Comparison of ENCODE assay signal across 28 cellular contexts in the genomic region with DNA sequence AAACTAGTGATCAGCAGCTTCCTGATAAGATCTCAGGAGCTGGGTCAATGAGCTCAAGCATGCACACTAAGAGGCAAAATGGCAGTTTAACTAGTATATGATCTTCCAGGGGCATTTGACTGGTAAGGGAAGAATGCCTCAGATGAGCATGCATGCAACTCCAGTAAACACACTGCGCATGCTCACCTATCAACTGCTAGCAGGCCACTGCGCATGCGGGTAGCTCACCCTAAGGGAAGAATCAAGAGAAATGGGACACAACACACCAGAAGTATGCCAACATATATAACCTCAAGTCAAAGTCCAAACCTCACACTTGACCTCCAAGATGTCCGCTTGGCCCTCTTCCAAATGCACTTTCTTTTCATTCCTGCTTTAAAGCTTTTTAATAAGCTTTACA.
"Had no signal": no experiment of that assay in that cellular context is flagged by ENCODE, and none has a peak within 500 bp of the region (broad histone marks: within the 10 kb centered on the region; RNA-seq: fewer than 3 reads in every experiment).

No MANE protein-coding gene starts in this region.

- H3K36me3 Mint-ChIP-seq: mesothelial cell of epicardium, naive B cell had no signal

- H3K4me1 ChIP-seq: colonic mucosa, esophagus squamous epithelium, gastrocnemius medialis, left lung, lower lobe of right lung had no signal

- H3K27ac ChIP-seq: colonic mucosa, epithelial cell of prostate, esophagus squamous epithelium, gastrocnemius medialis, heart right ventricle, left lung, lower lobe of right lung had no signal

- H3K36me3 ChIP-seq: colonic mucosa, esophagus squamous epithelium, gastrocnemius medialis, heart right ventricle, left lung, lower lobe of right lung had no signal

- H3K4me3 ChIP-seq: colonic mucosa, esophagus squamous epithelium, gastrocnemius medialis, heart right ventricle, left lung, lower lobe of right lung, mucosa of descending colon had no signal

- H3K9me3 ChIP-seq: colonic mucosa, esophagus squamous epithelium, gastrocnemius medialis, lower lobe of right lung, mucosa of descending colon had no signal

- H3K4me3 Mint-ChIP-seq: dendritic cell treated with granulocyte-macrophage colony-stimulating factor and Interleukin-4, amounts not matched to agents 40 ng/mL and 50 ng/mL, for 4 days; effector memory CD8-positive, alpha-beta T cell; endodermal cell; mesothelial cell of epicardium; naive B cell had no signal

- H3K27ac Mint-ChIP-seq: dendritic cell treated with granulocyte-macrophage colony-stimulating factor and Interleukin-4, amounts not matched to agents 40 ng/mL and 50 ng/mL, for 4 days; effector memory CD8-positive, alpha-beta T cell; endodermal cell; mesothelial cell of epicardium; naive B cell had no signal

- H3K27me3 ChIP-seq: colonic mucosa, esophagus squamous epithelium, gastrocnemius medialis, heart right ventricle, left lung had no signal

- H3K4me1 Mint-ChIP-seq: endodermal cell, naive B cell had no signal

- H3K9me3 Mint-ChIP-seq: dendritic cell treated with granulocyte-macrophage colony-stimulating factor and Interleukin-4, amounts not matched to agents 40 ng/mL and 50 ng/mL, for 4 days; endodermal cell; mesothelial cell of epicardium had no signal

- DNase-seq: colonic mucosa; cortex of kidney; effector CD8-positive, alpha-beta T cell; effector memory CD8-positive, alpha-beta T cell; endodermal cell; erythroblast; esophagus squamous epithelium; foreskin fibroblast; foreskin melanocyte; gastrocnemius medialis; glutamatergic neuron; head of caudate nucleus; heart right ventricle; hippocampal formation; left cardiac atrium; left lung; left ventricle myocardium superior; lower lobe of right lung; mesenchymal stem cell; mucosa of descending colon; naive B cell had no signal

- H3K27me3 Mint-ChIP-seq: dendritic cell treated with granulocyte-macrophage colony-stimulating factor and Interleukin-4, amounts not matched to agents 40 ng/mL and 50 ng/mL, for 4 days; effector memory CD8-positive, alpha-beta T cell; naive B cell had no signal

- FAIRE-seq: endometrium, islet of Langerhans, keratinocyte had no signal

- ATAC-seq: effector memory CD8-positive, alpha-beta T cell; esophagus mucosa; gastrocnemius medialis; left cardiac atrium; left lung; left ventricle myocardium superior; lower lobe of right lung; mucosa of descending colon had no signal
